ENCODE assay signal across 1 cellular context in genomic region chr3:195895900-195896360, GRCh38.
TF ChIP-seq lines count a peak whose summit lies in the region.

No MANE protein-coding gene starts in this region.

TF ChIP-seq in GM12878, 131 proteins besides CTCF, POLR2A, EP300 and RAD21 (continued from another document):
- TF ChIP-seq NKRF (conservative IDR thresholded peaks at IDR 0.05): peak; percentile 62
- no peak for TF ChIP-seq ESRRA (IDR thresholded peaks at IDR 0.05; ENCODE audit: low read length)
- peak; percentile 67; the same call in 1 of the 2 replicates for TF ChIP-seq ZNF687 (IDR thresholded peaks at IDR 0.05)
- no peak for TF ChIP-seq PBX3 (IDR thresholded peaks at IDR 0.05; ENCODE audit: insufficient replicate concordance, low read depth, low read length)
- peak in 1 of 2 experiments; percentile 74; a peak in 2 of 4 replicates for TF ChIP-seq BHLHE40 (IDR thresholded peaks at IDR 0.05; ENCODE audit: borderline replicate concordance in 1 of 2, low read depth in 2 of 2, low read length in 1 of 2)
- TF ChIP-seq BACH1 (IDR thresholded peaks at IDR 0.05; ENCODE audit: borderline replicate concordance): peak; percentile 67
- peak; percentile 46; the same call in 1 of the 2 replicates for TF ChIP-seq PKNOX1 (IDR thresholded peaks at IDR 0.05)
- peak; percentile 57; the same call in 1 of the 2 replicates for TF ChIP-seq GATAD2B (conservative IDR thresholded peaks at IDR 0.05; ENCODE audit: low read depth)
- TF ChIP-seq DPF2 (IDR thresholded peaks at IDR 0.05): peak; percentile 47; the same call in 1 of the 2 replicates
- peak; percentile 56; the same call in 1 of the 2 replicates for TF ChIP-seq RB1 (IDR thresholded peaks at IDR 0.05; ENCODE audit: borderline replicate concordance)
- TF ChIP-seq EGR1 (IDR thresholded peaks at IDR 0.05; ENCODE audit: borderline replicate concordance in 1 of 2, low read depth in 2 of 2, low read length in 2 of 2): peak in 1 of 2 experiments; percentile 17; a peak in 1 of 3 replicates
- TF ChIP-seq BCL11A (IDR thresholded peaks at IDR 0.05; ENCODE audit: low read depth, low read length): no peak
- TF ChIP-seq CBX3 (IDR thresholded peaks at IDR 0.05; ENCODE audit: borderline replicate concordance, low read depth): no peak
- TF ChIP-seq HDGF (IDR thresholded peaks at IDR 0.05): 0 out of 2 replicates have a peak, but pooled peaks have one; percentile 21
- TF ChIP-seq EED (IDR thresholded peaks at IDR 0.05; ENCODE audit: low read depth): 0 out of 2 replicates have a peak, but pooled peaks have one; percentile 38
- TF ChIP-seq MXI1 (IDR thresholded peaks at IDR 0.05; ENCODE audit: low read depth, low read length): peak; percentile 49; the same call in 1 of the 2 replicates
- TF ChIP-seq MEF2B (IDR thresholded peaks at IDR 0.05; ENCODE audit: partially characterized antibody, poor library complexity, severe bottlenecking): peak; percentile 62
- TF ChIP-seq TCF7 (IDR thresholded peaks at IDR 0.05; ENCODE audit: borderline replicate concordance): no peak
